In genomic region chr16:31081428-31082351, GRCh38 we compare ENCODE assay signal across 16 cellular contexts. TPM values are rescaled to one million over a fixed set of nuclear protein-coding genes. Genes with fewer than 3 reads are reported as not detected.
DNase-seq lines count a peak whose midpoint lies in the region; ATAC-seq and TF ChIP-seq lines count a peak whose summit lies in the region.
"Had no signal": no experiment of that assay in that cellular context is flagged by ENCODE, and none has a peak within 500 bp of the region (broad histone marks: within the 10 kb centered on the region; RNA-seq: fewer than 3 reads in every experiment).

No MANE protein-coding gene starts in this region.

- no peaks in the 10 kb centered on the region for H3K27me3 Mint-ChIP-seq in dendritic cell treated with granulocyte-macrophage colony-stimulating factor and Interleukin-4, amounts not matched to agents 40 ng/mL and 50 ng/mL, for 4 days

- no peak overlapping the region; the same call in 1 of the 2 replicates for H3K4me2 ChIP-seq in SK-N-SH
- H3K4me2 ChIP-seq: A549 had no signal

- H3K4me1 ChIP-seq in SK-N-SH (ENCODE audit: control insufficient read depth in 1 of 2, insufficient read depth in 2 of 2, low read depth in 1 of 2, low read length in 1 of 2) (no peaks in the 10 kb centered on the region; a peak in 1 of 4 replicates), neutrophil (ENCODE audit: control insufficient read depth in 1 of 2, insufficient read depth in 1 of 2, low read depth in 1 of 2, low read length in 1 of 2) (peaks cover 16 to 19% of the 10 kb centered on the region in 2 experiments), colonic mucosa (no peaks in the 10 kb centered on the region)
- H3K4me1 ChIP-seq: A549, Caco-2 had no signal

- no peak overlapping the region for H2AFZ ChIP-seq in SK-N-SH (ENCODE audit: low read depth)

- H4K20me1 ChIP-seq in SK-N-SH (ENCODE audit: insufficient read depth), result peaks cover 12% of the 10 kb centered on the region; the same call in 1 of the 2 replicates

- peak overlapping the region; percentile 47 for H3K27ac Mint-ChIP-seq in dendritic cell treated with granulocyte-macrophage colony-stimulating factor and Interleukin-4, amounts not matched to agents 40 ng/mL and 50 ng/mL, for 4 days

- H3K4me1 Mint-ChIP-seq in dendritic cell treated with granulocyte-macrophage colony-stimulating factor and Interleukin-4, amounts not matched to agents 40 ng/mL and 50 ng/mL, for 4 days (ENCODE audit: low read depth), result peaks cover 63% of the 10 kb centered on the region

- H3K27ac ChIP-seq in SK-N-SH (ENCODE audit: low read depth in 2 of 2, low read length in 1 of 2), result no peak overlapping the region
- H3K27ac ChIP-seq in neutrophil, result peak overlapping the region; percentile 38
- no peak overlapping the region for H3K27ac ChIP-seq in colonic mucosa
- H3K27ac ChIP-seq: A549, SK-N-MC, suprapubic skin, WERI-Rb-1 had no signal

- TF ChIP-seq EP300 in SK-N-SH (IDR thresholded peaks at IDR 0.05; ENCODE audit: borderline replicate concordance in 1 of 2, low read depth in 1 of 2, low read length in 1 of 2), result no peak

- ATAC-seq in SK-N-SH treated with all-trans-retinoic acid at 6 μM for 48 hours (no peak), GM19023 (IDR thresholded peaks at IDR 0.05; ENCODE audit: unreplicated experiment) (no peak)
- ATAC-seq: activated T-cell treated with anti-CD3 and anti-CD28 coated beads, Interleukin-2, amount 50 U/mL, for 4 hours had no signal

- peaks cover 100% of the 10 kb centered on the region for H3K36me3 Mint-ChIP-seq in dendritic cell treated with granulocyte-macrophage colony-stimulating factor and Interleukin-4, amounts not matched to agents 40 ng/mL and 50 ng/mL, for 4 days (ENCODE audit: low read depth)

- intact Hi-C loops in dendritic cell treated with granulocyte-macrophage colony-stimulating factor and Interleukin-4, amounts not matched to agents 40 ng/mL and 50 ng/mL, for 4 days (cut with micrococcal nuclease), result no loop called here
- intact Hi-C loops in colonic mucosa (cut with DNase I), result no loop called here

- H3K9ac ChIP-seq in SK-N-SH (no peak overlapping the region), colonic mucosa (ENCODE audit: low read depth in 2 of 2, low read length in 2 of 2) (no peak overlapping the region)

- TF ChIP-seq RAD21 in SK-N-SH (IDR thresholded peaks at IDR 0.05; ENCODE audit: low read length), result no peak

- no peak for DNase-seq in SK-N-SH
- peak; percentile 33 for DNase-seq in MV-4-11 (lab: John Stamatoyannopoulos, UW)
- no peak for DNase-seq in iPS-NIHi7 (ENCODE audit: extremely low spot score)
- DNase-seq in colonic mucosa, result no peak
- DNase-seq: activated T-cell treated with anti-CD3 and anti-CD28 coated beads, Interleukin-2, amount 50 U/mL, for 4 hours; Caco-2; NCI-H1092; WERI-Rb-1 had no signal

- CTCF ChIA-PET in SK-N-SH (lab: Yijun Ruan, JAX), result interaction anchor here (1.1 kb wide), 1 partner anchor 129 kb away, joined by 4 read pairs; no protein-coding TSS in a partner anchor

- no peak for TF ChIP-seq CTCF in SK-N-SH (IDR thresholded peaks at IDR 0.05)
- TF ChIP-seq CTCF in neutrophil (IDR thresholded peaks at IDR 0.05), result no peak
- no peak for TF ChIP-seq CTCF in colonic mucosa (IDR thresholded peaks at IDR 0.05)

- H3K9me3 Mint-ChIP-seq in dendritic cell treated with granulocyte-macrophage colony-stimulating factor and Interleukin-4, amounts not matched to agents 40 ng/mL and 50 ng/mL, for 4 days, result no peaks in the 10 kb centered on the region
- H3K9me3 Mint-ChIP-seq: activated T-cell treated with anti-CD3 and anti-CD28 coated beads, Interleukin-2, amount 50 U/mL, for 4 hours had no signal

- POLR2A ChIA-PET in SK-N-SH (lab: Yijun Ruan, JAX), result no interaction called here

- H3K4me3 ChIP-seq in SK-N-SH (ENCODE audit: low read depth in 2 of 2, low read length in 1 of 2) (no peak overlapping the region), neutrophil (ENCODE audit: low read depth in 1 of 2, low read length in 1 of 2) (no peak overlapping the region), colonic mucosa (no peak overlapping the region)
- H3K4me3 ChIP-seq: A549, SK-N-MC, skin epidermis, suprapubic skin had no signal

- no peaks in the 10 kb centered on the region for H3K9me2 ChIP-seq in SK-N-SH

- no peaks in the 10 kb centered on the region for H3F3A ChIP-seq in SK-N-SH (replicated peaks; ENCODE audit: insufficient read depth)

- no peak overlapping the region for H3K4me3 Mint-ChIP-seq in dendritic cell treated with granulocyte-macrophage colony-stimulating factor and Interleukin-4, amounts not matched to agents 40 ng/mL and 50 ng/mL, for 4 days
- H3K4me3 Mint-ChIP-seq: activated T-cell treated with anti-CD3 and anti-CD28 coated beads, Interleukin-2, amount 50 U/mL, for 4 hours had no signal

- H3K79me2 ChIP-seq in SK-N-SH (ENCODE audit: insufficient read depth), result peaks cover 52% of the 10 kb centered on the region; the same call in 1 of the 2 replicates

- 81% methylated on average over 15 of the region's 26 CpGs for WGBS in SK-N-SH (ENCODE audit: low lambda C conversion rate)

- H3K27me3 ChIP-seq in SK-N-SH (ENCODE audit: insufficient read depth) (no peaks in the 10 kb centered on the region), neutrophil (no peaks in the 10 kb centered on the region), colonic mucosa (no peaks in the 10 kb centered on the region)
- H3K27me3 ChIP-seq: suprapubic skin had no signal

- H3K36me3 ChIP-seq in SK-N-SH (replicated peaks in 1 of 2; ENCODE audit: control insufficient read depth in 1 of 2, insufficient read depth in 2 of 2, low read length in 1 of 2), result peaks cover 28 to 68% of the 10 kb centered on the region in 2 experiments
- H3K36me3 ChIP-seq in neutrophil, result peaks cover 99% of the 10 kb centered on the region
- peaks cover 12% of the 10 kb centered on the region for H3K36me3 ChIP-seq in colonic mucosa

- no peaks in the 10 kb centered on the region for H3K9me3 ChIP-seq in SK-N-SH
- H3K9me3 ChIP-seq in neutrophil, result no peaks in the 10 kb centered on the region
- no peaks in the 10 kb centered on the region for H3K9me3 ChIP-seq in colonic mucosa
- H3K9me3 ChIP-seq: A549, Caco-2, suprapubic skin had no signal

TF ChIP-seq in SK-N-SH, 30 proteins besides CTCF, POLR2A, EP300 and RAD21:
- TF ChIP-seq POLR2AphosphoS5 (IDR thresholded peaks at IDR 0.05; ENCODE audit: low read depth, low read length) (0 out of 2 replicates have a peak, but pooled peaks have one; percentile 3), MEF2A (IDR thresholded peaks at IDR 0.05; ENCODE audit: borderline replicate concordance, low read depth) (no peak)

TF ChIP-seq in SK-N-SH treated with all-trans-retinoic acid at 6 μM for 48 hours, 23 proteins besides CTCF, POLR2A, EP300 and RAD21:
- TF ChIP-seq ZC3H10 (CRISPR knock-in tag; IDR thresholded peaks at IDR 0.05) (no peak), PPARA (CRISPR knock-in tag; IDR thresholded peaks at IDR 0.05; ENCODE audit: borderline replicate concordance) (no peak), CSDC2 (CRISPR knock-in tag; IDR thresholded peaks at IDR 0.05) (no peak), TOX (CRISPR knock-in tag; IDR thresholded peaks at IDR 0.05; ENCODE audit: borderline replicate concordance) (no peak)

RNA-seq across cellular contexts. Expression of gene PRSS53, which starts 7.1 kb away (rescaled TPM):
- polyA plus RNA-seq in SK-N-SH (2012; rRNA removed), result 3.1 and 4.9 TPM in 2 replicates
- polyA plus RNA-seq in SK-N-SH (2012; cell fraction: cytosol; rRNA removed), result 0.23 and 0.45 TPM in 2 replicates
- 37.4 and 41.9 TPM in 2 replicates for polyA plus RNA-seq in SK-N-SH (2012; cell fraction: nucleus; rRNA removed)
- total RNA-seq in colonic mucosa, result 1 to 10 TPM in 1 of 2 donors, under 1 TPM in 1; 0.77 to 2.6 TPM

RNA-seq across cellular contexts. Expression of gene ZNF646, which starts 7.5 kb away (rescaled TPM):
- polyA plus RNA-seq in SK-N-SH (2012; rRNA removed), result 2.7 and 3.4 TPM in 2 replicates
- polyA plus RNA-seq in SK-N-SH (2012; cell fraction: cytosol; rRNA removed), result 1.2 and 2.1 TPM in 2 replicates
- polyA plus RNA-seq in SK-N-SH (2012; cell fraction: nucleus; rRNA removed), result 8.2 and 8.8 TPM in 2 replicates
- total RNA-seq in colonic mucosa, result 10 to 100 TPM; 18.4 to 20.0 TPM

RNA-seq across cellular contexts. Expression of gene ZNF668, which starts 7.7 kb away (rescaled TPM):
- polyA plus RNA-seq in SK-N-SH (2012; rRNA removed), result 12.4 and 13.6 TPM in 2 replicates
- polyA plus RNA-seq in SK-N-SH (2012; cell fraction: cytosol; rRNA removed), result 5.8 and 9.1 TPM in 2 replicates
- 16.3 and 26.3 TPM in 2 replicates for polyA plus RNA-seq in SK-N-SH (2012; cell fraction: nucleus; rRNA removed)
- 10 to 100 TPM in 1 of 2 donors, 1 to 10 TPM in 1; 7.8 to 12.8 TPM for total RNA-seq in colonic mucosa

RNA-seq across cellular contexts. Expression of gene VKORC1, which starts 12.9 kb away (rescaled TPM):
- 419 and 434 TPM in 2 replicates for polyA plus RNA-seq in SK-N-SH (2012; rRNA removed)
- 265 and 341 TPM in 2 replicates for polyA plus RNA-seq in SK-N-SH (2012; cell fraction: cytosol; rRNA removed)
- polyA plus RNA-seq in SK-N-SH (2012; cell fraction: nucleus; rRNA removed), result 174 and 208 TPM in 2 replicates
- 10 to 100 TPM; 39.5 to 50.3 TPM for total RNA-seq in colonic mucosa

RNA-seq across cellular contexts. Expression of gene BCKDK, which starts 26.5 kb away (rescaled TPM):
- polyA plus RNA-seq in SK-N-SH (2012; rRNA removed), result 57.9 and 73.2 TPM in 2 replicates
- 30.1 and 46.9 TPM in 2 replicates for polyA plus RNA-seq in SK-N-SH (2012; cell fraction: cytosol; rRNA removed)
- polyA plus RNA-seq in SK-N-SH (2012; cell fraction: nucleus; rRNA removed), result 72.8 and 93.1 TPM in 2 replicates
- total RNA-seq in colonic mucosa, result 10 to 100 TPM; 41.3 to 43.4 TPM
